In genomic region chr3:16504242-16504641, GRCh38 we compare ENCODE assay signal across 10 cellular contexts. TPM values are rescaled to one million over a fixed set of nuclear protein-coding genes. Genes with fewer than 3 reads are reported as not detected.
DNase-seq lines count a peak whose midpoint lies in the region; ATAC-seq and TF ChIP-seq lines count a peak whose summit lies in the region.
"Had no signal": no experiment of that assay in that cellular context is flagged by ENCODE, and none has a peak within 500 bp of the region (broad histone marks: within the 10 kb centered on the region; RNA-seq: fewer than 3 reads in every experiment).

No MANE protein-coding gene starts in this region.

- no peaks in the 10 kb centered on the region for H3K9me3 Mint-ChIP-seq in activated naive CD8-positive, alpha-beta T cell treated with anti-CD3 and anti-CD28 coated beads, Interleukin-2, amount 50 U/mL, for 24 hours
- peaks cover 3% of the 10 kb centered on the region for H3K9me3 Mint-ChIP-seq in activated naive CD8-positive, alpha-beta T cell treated with anti-CD3 and anti-CD28 coated beads for 36 hours
- H3K9me3 Mint-ChIP-seq in type B pancreatic cell: no peaks in the 10 kb centered on the region

- H3K9me3 ChIP-seq in upper lobe of right lung (no peaks in the 10 kb centered on the region), HAP-1 (no peaks in the 10 kb centered on the region), SJCRH30 (replicated peaks) (no peaks in the 10 kb centered on the region)
- H3K9me3 ChIP-seq: BE2C had no signal

- H3K27me3 ChIP-seq in upper lobe of right lung (no peaks in the 10 kb centered on the region), HAP-1 (ENCODE audit: low read depth) (peaks cover 28% of the 10 kb centered on the region), SJCRH30 (no peaks in the 10 kb centered on the region)
- H3K27me3 ChIP-seq: BE2C had no signal

- TF ChIP-seq CTCF in upper lobe of right lung (IDR thresholded peaks at IDR 0.05) (no peak), type B pancreatic cell (conservative IDR thresholded peaks at IDR 0.05) (no peak)

- intact Hi-C loops in upper lobe of right lung (cut with DNase I): no loop called here

- DNase-seq in activated naive CD8-positive, alpha-beta T cell treated with anti-CD3 and anti-CD28 coated beads, Interleukin-2, amount 50 U/mL, for 24 hours: no peak
- DNase-seq in activated naive CD8-positive, alpha-beta T cell treated with anti-CD3 and anti-CD28 coated beads for 36 hours: no peak
- peak; percentile 41 to 82 for DNase-seq in NOMO-1 (lab: John Stamatoyannopoulos, UW; ENCODE audit: unreplicated experiment in 2 of 2)
- DNase-seq in upper lobe of right lung: no peak
- no peak for DNase-seq in type B pancreatic cell (ENCODE audit: extremely low spot score, unreplicated experiment)
- no peak for DNase-seq in HAP-1 (ENCODE audit: low spot score in 2 of 2)
- no peak for DNase-seq in SJCRH30
- DNase-seq: BE2C had no signal

- no peaks in the 10 kb centered on the region for H3K27me3 Mint-ChIP-seq in activated naive CD8-positive, alpha-beta T cell treated with anti-CD3 and anti-CD28 coated beads, Interleukin-2, amount 50 U/mL, for 24 hours
- H3K27me3 Mint-ChIP-seq in activated naive CD8-positive, alpha-beta T cell treated with anti-CD3 and anti-CD28 coated beads for 36 hours: no peaks in the 10 kb centered on the region
- peaks cover 30% of the 10 kb centered on the region for H3K27me3 Mint-ChIP-seq in type B pancreatic cell

- peaks cover 64% of the 10 kb centered on the region for H3K36me3 Mint-ChIP-seq in activated naive CD8-positive, alpha-beta T cell treated with anti-CD3 and anti-CD28 coated beads, Interleukin-2, amount 50 U/mL, for 24 hours (ENCODE audit: low read depth)
- H3K36me3 Mint-ChIP-seq in activated naive CD8-positive, alpha-beta T cell treated with anti-CD3 and anti-CD28 coated beads for 36 hours: peaks cover 76% of the 10 kb centered on the region
- H3K36me3 Mint-ChIP-seq in type B pancreatic cell: peaks cover 5% of the 10 kb centered on the region

- H3K36me3 ChIP-seq in upper lobe of right lung (peaks cover 6% of the 10 kb centered on the region), HAP-1 (replicated peaks) (no peaks in the 10 kb centered on the region), SJCRH30 (peaks cover 4% of the 10 kb centered on the region; the same call in 1 of the 2 replicates)
- H3K36me3 ChIP-seq: BE2C had no signal

- peaks cover 23% of the 10 kb centered on the region for H3K4me1 ChIP-seq in upper lobe of right lung
- H3K4me1 ChIP-seq in HAP-1: no peaks in the 10 kb centered on the region
- H3K4me1 ChIP-seq in SJCRH30: no peaks in the 10 kb centered on the region
- H3K4me1 ChIP-seq: BE2C had no signal

- peaks cover 82% of the 10 kb centered on the region for H3K4me1 Mint-ChIP-seq in activated naive CD8-positive, alpha-beta T cell treated with anti-CD3 and anti-CD28 coated beads, Interleukin-2, amount 50 U/mL, for 24 hours
- H3K4me1 Mint-ChIP-seq in activated naive CD8-positive, alpha-beta T cell treated with anti-CD3 and anti-CD28 coated beads for 36 hours: peaks cover 68% of the 10 kb centered on the region
- H3K4me1 Mint-ChIP-seq in type B pancreatic cell (ENCODE audit: unreplicated experiment): peaks cover 4% of the 10 kb centered on the region

- H3K4me3 Mint-ChIP-seq in activated naive CD8-positive, alpha-beta T cell treated with anti-CD3 and anti-CD28 coated beads, Interleukin-2, amount 50 U/mL, for 24 hours: no peak overlapping the region
- no peak overlapping the region for H3K4me3 Mint-ChIP-seq in activated naive CD8-positive, alpha-beta T cell treated with anti-CD3 and anti-CD28 coated beads for 36 hours
- H3K4me3 Mint-ChIP-seq in type B pancreatic cell: no peak overlapping the region

- ATAC-seq in activated naive CD8-positive, alpha-beta T cell treated with anti-CD3 and anti-CD28 coated beads, Interleukin-2, amount 50 U/mL, for 24 hours: peak; percentile 42
- peak; percentile 81 for ATAC-seq in HG02870 (IDR thresholded peaks at IDR 0.05; ENCODE audit: unreplicated experiment)
- ATAC-seq in upper lobe of right lung: peak; percentile 48

- H3K27ac ChIP-seq in upper lobe of right lung (no peak overlapping the region), SJCRH30 (no peak overlapping the region)
- H3K27ac ChIP-seq: coronary artery had no signal

- H3K4me3 ChIP-seq in upper lobe of right lung (no peak overlapping the region), HAP-1 (no peak overlapping the region), SJCRH30 (no peak overlapping the region)
- H3K4me3 ChIP-seq: coronary artery had no signal

- in situ Hi-C loops in HAP-1 (cut with MboI; ENCODE audit: low sequenced_read_pairs): no loop called here

- peak overlapping the region; percentile 40 for H3K27ac Mint-ChIP-seq in activated naive CD8-positive, alpha-beta T cell treated with anti-CD3 and anti-CD28 coated beads, Interleukin-2, amount 50 U/mL, for 24 hours
- no peak overlapping the region for H3K27ac Mint-ChIP-seq in activated naive CD8-positive, alpha-beta T cell treated with anti-CD3 and anti-CD28 coated beads for 36 hours
- H3K27ac Mint-ChIP-seq in type B pancreatic cell: no peak overlapping the region

RNA-seq across cellular contexts. Expression of gene RFTN1, which starts 9.3 kb away (rescaled TPM):
- total RNA-seq in activated naive CD8-positive, alpha-beta T cell treated with anti-CD3 and anti-CD28 coated beads for 36 hours: 10 to 100 TPM; 84.2 to 84.8 TPM
- 69.4 TPM for total RNA-seq in upper lobe of right lung
- 9.8 and 18.3 TPM in 2 replicates for total RNA-seq in type B pancreatic cell (ENCODE audit: low replicate concordance)
- 17.0 and 20.1 TPM in 2 replicates for total RNA-seq in SJCRH30 (2014; rRNA removed; shearing (Covaris generic))

Comparison
In these comparisons a context has a peak if more than half of its experiments do, and no peak if none do; other contexts are left out.
1. DNase-seq: peak in NOMO-1 (2 of 2); none in activated naive CD8-positive, alpha-beta T cell treated with anti-CD3 and anti-CD28 coated beads, Interleukin-2, amount 50 U/mL, for 24 hours (single experiment), activated naive CD8-positive, alpha-beta T cell treated with anti-CD3 and anti-CD28 coated beads for 36 hours (single experiment), upper lobe of right lung (single experiment), type B pancreatic cell (single experiment), HAP-1 (0 of 2) and SJCRH30 (0 of 2).
2. Peak in every context shown above with its lines, with median percentiles within 50 percentile points of each other: ATAC-seq.